ENCODE assay signal across 8 cellular contexts in the genomic region with DNA sequence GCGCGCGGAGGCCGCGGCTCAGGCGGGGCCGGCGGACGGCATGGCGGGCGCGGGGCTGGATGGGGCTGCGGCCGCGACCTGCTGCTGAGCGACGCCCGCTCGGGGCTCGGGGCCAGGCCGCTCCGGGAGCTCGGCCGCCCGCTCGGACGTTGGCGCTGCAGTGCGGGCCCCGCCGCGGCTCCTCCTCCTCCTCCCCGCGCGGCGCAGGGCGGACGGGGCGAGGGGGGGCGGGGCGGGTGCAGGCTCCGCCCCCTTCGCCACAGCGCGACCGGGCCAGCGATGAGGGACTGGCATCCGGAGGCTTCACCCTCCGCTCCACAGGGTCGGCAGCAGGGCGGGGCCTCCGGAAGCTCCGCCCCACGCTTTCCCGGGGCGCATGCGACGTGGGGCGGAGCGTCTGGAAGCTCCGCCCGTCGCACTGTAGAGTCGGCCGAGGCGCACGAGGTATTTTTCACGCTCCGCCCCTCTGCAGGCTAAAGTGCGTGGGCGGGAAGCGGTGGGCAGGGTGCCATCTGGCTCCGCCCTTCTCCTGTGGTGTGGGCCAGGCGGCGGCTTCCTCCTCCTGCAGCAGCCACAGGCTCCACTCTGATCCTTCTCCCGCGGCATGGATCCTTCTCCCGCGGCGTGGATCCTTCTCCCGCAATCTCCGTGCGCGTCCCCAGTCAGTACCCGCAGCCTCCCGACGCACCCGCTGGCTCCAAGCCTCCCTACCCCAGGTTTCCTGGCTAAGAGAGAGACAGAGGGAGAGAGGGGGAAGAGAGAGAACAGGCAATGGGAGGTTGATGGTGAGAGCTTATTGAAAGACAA.
DNase-seq lines count a peak whose midpoint lies in the region; ATAC-seq and TF ChIP-seq lines count a peak whose summit lies in the region.
"Not testable (repeated sequence)": the region's sequence is repeated elsewhere in the genome, so short reads cannot be mapped to it uniquely, and the experiment has no call there.

No MANE protein-coding gene starts in this region.

- peak; percentile 82 for ATAC-seq in GM18520 (IDR thresholded peaks at IDR 0.05; ENCODE audit: unreplicated experiment)
- peak; percentile 68 for ATAC-seq in GM21825 (IDR thresholded peaks at IDR 0.05; ENCODE audit: unreplicated experiment)
- ATAC-seq in HG03039 (IDR thresholded peaks at IDR 0.05; ENCODE audit: unreplicated experiment) = peak; percentile 49
- ATAC-seq in Panc1 = peak; percentile 95
- ATAC-seq in activated T-helper 17 cell treated with anti-CD3 and anti-CD28 coated beads, Interleukin-2, amount 50 U/mL, for 72 hours (replicated peaks) = peak; percentile 80
- peak; percentile 89 to 96 (median 94) for ATAC-seq in heart right ventricle
- peak; percentile 79 to 87 for ATAC-seq in naive thymus-derived CD8-positive, alpha-beta T cell
- ATAC-seq in aorta (ENCODE audit: low FRiP score) = peak; percentile 88

- H3K27ac ChIP-seq in Panc1 (ENCODE audit: low read length); heart right ventricle; aorta (ENCODE audit: low read depth in 1 of 2, low read length in 2 of 2): not testable (repeated sequence)

- TF ChIP-seq CTCF in Panc1 (IDR thresholded peaks at IDR 0.05); heart right ventricle (IDR thresholded peaks at IDR 0.05): not testable (repeated sequence)

- H3K27ac Mint-ChIP-seq in activated T-helper 17 cell treated with anti-CD3 and anti-CD28 coated beads, Interleukin-2, amount 50 U/mL, for 72 hours; naive thymus-derived CD8-positive, alpha-beta T cell: not testable (repeated sequence)

- not testable (repeated sequence) for H3K9me3 Mint-ChIP-seq in activated T-helper 17 cell treated with anti-CD3 and anti-CD28 coated beads, Interleukin-2, amount 50 U/mL, for 72 hours; naive thymus-derived CD8-positive, alpha-beta T cell

- H3K4me3 Mint-ChIP-seq in activated T-helper 17 cell treated with anti-CD3 and anti-CD28 coated beads, Interleukin-2, amount 50 U/mL, for 72 hours; naive thymus-derived CD8-positive, alpha-beta T cell: not testable (repeated sequence)

- no CpG with 5 or more reads among the region's 88 CpGs for WGBS in heart right ventricle, 2 donors
- WGBS in aorta, 2 donors = no CpG with 5 or more reads among the region's 88 CpGs

- POLR2A ChIA-PET in Panc1 (lab: Charles Lee); naive thymus-derived CD8-positive, alpha-beta T cell (lab: Charles Lee): not testable (repeated sequence)

- not testable (repeated sequence) for BruUV-seq in Panc1 (replicated peaks; lab: Mats Ljungman, UMichigan)

- H3K27me3 ChIP-seq in Panc1 (ENCODE audit: control insufficient read depth, insufficient read depth, low read length); heart right ventricle; aorta (ENCODE audit: control insufficient read depth in 1 of 2, insufficient read depth in 2 of 2, low read length in 1 of 2): not testable (repeated sequence)

- not testable (repeated sequence) for H3K4me1 ChIP-seq in Panc1 (ENCODE audit: control insufficient read depth, insufficient read depth, low read length); heart right ventricle; aorta (ENCODE audit: control insufficient read depth in 1 of 2, insufficient read depth in 2 of 2, low read length in 2 of 2)

- not testable (repeated sequence) for H3K36me3 ChIP-seq in Panc1 (ENCODE audit: control insufficient read depth, insufficient read depth, low read length); heart right ventricle; aorta (ENCODE audit: control insufficient read depth in 1 of 2, insufficient read depth in 2 of 2, low read length in 1 of 2)

- not testable (repeated sequence) for H3K4me3 ChIP-seq in Panc1 (ENCODE audit: low read depth in 2 of 2, low read length in 2 of 2); heart right ventricle; aorta (ENCODE audit: low read length in 2 of 2)

- in situ Hi-C loops in Panc1 (cut with HindIII; ENCODE audit: low pct_unique_long_range_greater_than_20kb, low sequenced_read_pairs) = not testable (repeated sequence)

- H3K27me3 Mint-ChIP-seq in activated T-helper 17 cell treated with anti-CD3 and anti-CD28 coated beads, Interleukin-2, amount 50 U/mL, for 72 hours; naive thymus-derived CD8-positive, alpha-beta T cell: not testable (repeated sequence)

- CTCF ChIA-PET in Panc1 (lab: Charles Lee) = not testable (repeated sequence)

- DNase-seq in Panc1 (ENCODE audit: low read depth, low spot score); heart right ventricle; naive thymus-derived CD8-positive, alpha-beta T cell; aorta: not testable (repeated sequence)

- not testable (repeated sequence) for H3K36me3 Mint-ChIP-seq in activated T-helper 17 cell treated with anti-CD3 and anti-CD28 coated beads, Interleukin-2, amount 50 U/mL, for 72 hours (ENCODE audit: low read depth); naive thymus-derived CD8-positive, alpha-beta T cell

- intact Hi-C loops in Panc1 (cut with micrococcal nuclease; ENCODE audit: unreplicated experiment); heart right ventricle (cut with DNase I); aorta (cut with DNase I): not testable (repeated sequence)

- not testable (repeated sequence) for H3K9me3 ChIP-seq in Panc1 (ENCODE audit: control insufficient read depth, insufficient read depth, low read depth, low read length); heart right ventricle; aorta (ENCODE audit: control insufficient read depth, low read length)

- H3K4me1 Mint-ChIP-seq in activated T-helper 17 cell treated with anti-CD3 and anti-CD28 coated beads, Interleukin-2, amount 50 U/mL, for 72 hours; naive thymus-derived CD8-positive, alpha-beta T cell: not testable (repeated sequence)
